Comparison of ENCODE assay signal across 8 cellular contexts in genomic region chr11:63682045-63682915, GRCh38. TPM values are rescaled to one million over a fixed set of nuclear protein-coding genes. Genes with fewer than 3 reads are reported as not detected.
DNase-seq lines count a peak whose midpoint lies in the region; FAIRE-seq and TF ChIP-seq lines count a peak whose summit lies in the region.

No MANE protein-coding gene starts in this region.

- no peak for TF ChIP-seq POLR2A in sigmoid colon (IDR thresholded peaks at IDR 0.05)

- TSS peak; percentile 56 for BruUV-seq in Caco-2 (replicated peaks; lab: Mats Ljungman, UMichigan)

- H4K8ac ChIP-seq in H9 (replicated peaks; ENCODE audit: insufficient read length, low read depth, low read length): no peak overlapping the region

- no peaks in the 10 kb centered on the region for H3K9me3 ChIP-seq in Caco-2
- H3K9me3 ChIP-seq in H9 (ENCODE audit: control insufficient read depth, low read depth, low read length): no peaks in the 10 kb centered on the region
- H3K9me3 ChIP-seq in astrocyte (ENCODE audit: insufficient read depth, low read depth, low read length): no peaks in the 10 kb centered on the region
- no peaks in the 10 kb centered on the region for H3K9me3 ChIP-seq in sigmoid colon

- no peak overlapping the region for H3T11ph ChIP-seq in H9 (ENCODE audit: low read length)

- WGBS in H9 (ENCODE audit: extremely low coverage, insufficient read length, low lambda C conversion rate): no CpG with 5 or more reads among the region's 17 CpGs
- 1 to 2% methylated on average over 17 of the region's 17 CpGs for WGBS in sigmoid colon, 2 donors

- H3K36me3 Mint-ChIP-seq in Caco-2 (ENCODE audit: insufficient read depth, unreplicated experiment): peaks cover 25% of the 10 kb centered on the region
- peaks cover 0 to 4% (median 0%) of the 10 kb centered on the region in 3 experiments; a peak in 4 of 7 replicates for H3K36me3 Mint-ChIP-seq in H9 (ENCODE audit: insufficient read depth in 1 of 3, low read depth in 3 of 3)
- H3K36me3 Mint-ChIP-seq in astrocyte (ENCODE audit: low read depth, unreplicated experiment): no peaks in the 10 kb centered on the region

- H2AK5ac ChIP-seq in H9 (ENCODE audit: insufficient read length, low read length): no peak overlapping the region

- H3K79me2 ChIP-seq in H9 (ENCODE audit: insufficient read depth, low read length) (peaks cover 27% of the 10 kb centered on the region; the same call in 1 of the 2 replicates), astrocyte (ENCODE audit: insufficient read depth, low read length) (peaks cover 49% of the 10 kb centered on the region)

- H4K20me1 ChIP-seq in H9 (ENCODE audit: control insufficient read depth, insufficient read depth, insufficient read length): no peaks in the 10 kb centered on the region
- peaks cover 33% of the 10 kb centered on the region for H4K20me1 ChIP-seq in astrocyte (ENCODE audit: insufficient read depth, low read length)

- H2BK5ac ChIP-seq in H9 (ENCODE audit: insufficient read length, low read length): no peak overlapping the region

- no peak overlapping the region; the same call in 1 of the 2 replicates for H3K14ac ChIP-seq in H9 (ENCODE audit: insufficient read depth, low read length)

- H3K23ac ChIP-seq in H9 (ENCODE audit: insufficient read length, low read depth, low read length): no peak overlapping the region

- no peak overlapping the region for H2BK20ac ChIP-seq in H9 (ENCODE audit: low read depth, low read length, poor library complexity, severe bottlenecking)

- H3K27ac ChIP-seq in H9 (ENCODE audit: insufficient read length, low read depth, low read length): no peak overlapping the region
- H3K27ac ChIP-seq in astrocyte (ENCODE audit: low read depth, low read length): peak overlapping the region; percentile 76
- H3K27ac ChIP-seq in sigmoid colon: peak overlapping the region; percentile 94 to 97 (median 97)

- no peak for FAIRE-seq in astrocyte (lab: Jason Lieb, UNC)

- peaks cover 12% of the 10 kb centered on the region for H3K23me2 ChIP-seq in H9 (ENCODE audit: insufficient read length, low read depth, low read length, poor library complexity, severe bottlenecking)

- H3K9ac ChIP-seq in H9 (ENCODE audit: extremely low read depth, insufficient read length, low read length): peak overlapping the region; percentile 72
- H3K9ac ChIP-seq in astrocyte (ENCODE audit: low read length): peak overlapping the region; percentile 87

- H3K4me2 ChIP-seq in H9 (ENCODE audit: insufficient read depth, insufficient read length, low read length) (peak overlapping the region; percentile 93), astrocyte (ENCODE audit: low read length) (peak overlapping the region; percentile 100)

- no peak overlapping the region for H2BK120ac ChIP-seq in H9 (ENCODE audit: low read depth, low read length, poor library complexity, severe bottlenecking)

- no peak overlapping the region for H3K56ac ChIP-seq in H9 (ENCODE audit: insufficient read length, low read depth, low read length)

- no peak overlapping the region for H4K91ac ChIP-seq in H9 (ENCODE audit: insufficient read length, low read depth, low read length)

- H3K79me1 ChIP-seq in H9 (ENCODE audit: insufficient read depth, low read depth, low read length, poor library complexity, severe bottlenecking): peaks cover 3% of the 10 kb centered on the region

- peak overlapping the region; percentile 91 for H3K4me3 ChIP-seq in Caco-2 (ENCODE audit: low read depth, low read length)
- H3K4me3 ChIP-seq in astrocyte (ENCODE audit: insufficient read depth, low read depth, low read length): peak overlapping the region; percentile 98
- peak overlapping the region; percentile 86 for H3K4me3 ChIP-seq in iPS-11a (ENCODE audit: low read depth, low read length)
- peak overlapping the region; percentile 79 to 98 (median 87) for H3K4me3 ChIP-seq in sigmoid colon

- H4K5ac ChIP-seq in H9 (ENCODE audit: insufficient read length, low read depth, low read length): no peak overlapping the region

- H3K27me3 ChIP-seq in Caco-2 (replicated peaks; ENCODE audit: control insufficient read depth, insufficient read depth, low read length) (no peaks in the 10 kb centered on the region), H9 (ENCODE audit: insufficient read depth, low read length) (no peaks in the 10 kb centered on the region), astrocyte (ENCODE audit: insufficient read depth, low read length) (no peaks in the 10 kb centered on the region), sigmoid colon (no peaks in the 10 kb centered on the region)

- H3K36me3 ChIP-seq in Caco-2 (ENCODE audit: control insufficient read depth, insufficient read depth, low read length) (no peaks in the 10 kb centered on the region), astrocyte (ENCODE audit: insufficient read depth, low read length) (no peaks in the 10 kb centered on the region), sigmoid colon (no peaks in the 10 kb centered on the region)

- H3K27ac Mint-ChIP-seq in Caco-2 (ENCODE audit: unreplicated experiment): peak overlapping the region; percentile 68
- H3K27ac Mint-ChIP-seq in H9: peak overlapping the region; percentile 56 to 95 (median 94)
- peak overlapping the region; percentile 88 for H3K27ac Mint-ChIP-seq in astrocyte (ENCODE audit: unreplicated experiment)

- H3K4me3 Mint-ChIP-seq in Caco-2 (ENCODE audit: unreplicated experiment): peak overlapping the region; percentile 85
- H3K4me3 Mint-ChIP-seq in H9: peak overlapping the region; percentile 80 to 96
- H3K4me3 Mint-ChIP-seq in astrocyte (ENCODE audit: unreplicated experiment): peak overlapping the region; percentile 100

- H3K9me3 Mint-ChIP-seq in Caco-2 (ENCODE audit: unreplicated experiment) (no peaks in the 10 kb centered on the region), H9 (no peaks in the 10 kb centered on the region), astrocyte (ENCODE audit: unreplicated experiment) (no peaks in the 10 kb centered on the region)

- H3K4ac ChIP-seq in H9 (ENCODE audit: low read depth, low read length): no peak overlapping the region

- DNase-seq in Caco-2 (no peak), H9 (peak; percentile 44), NCI-H526 (lab: John Stamatoyannopoulos, UW) (peak; percentile 61 to 74), astrocyte (ENCODE audit: low read depth) (no peak), sigmoid colon (peak; percentile 67)
- DNase-seq in effector CD4-positive, alpha-beta T cell: no peak
- no peak for DNase-seq in activated CD8-positive, alpha-beta memory T cell treated with anti-CD3 and anti-CD28 coated beads for 24 hours

- H3K18ac ChIP-seq in H9 (ENCODE audit: insufficient read length, low read depth, low read length): no peak overlapping the region

- no peak overlapping the region for H2BK15ac ChIP-seq in H9 (ENCODE audit: low read depth, low read length)

- CTCF ChIA-PET in Caco-2 (lab: Charles Lee): interaction anchor here (0.6 to 3.0 kb wide), 6 partner anchors 9 to 602 kb away, joined by 3 to 15 read pairs (median 6); partner anchors contain the start of gene ATL3

- intact Hi-C loops in Caco-2 (cut with micrococcal nuclease; ENCODE audit: unreplicated experiment) (no loop called here), sigmoid colon (cut with DNase I) (no loop called here)

- H3K4me1 Mint-ChIP-seq in Caco-2 (ENCODE audit: low read depth, unreplicated experiment) (peaks cover 12% of the 10 kb centered on the region), H9 (peaks cover 24 to 33% of the 10 kb centered on the region in 2 experiments), astrocyte (ENCODE audit: low read depth, unreplicated experiment) (peaks cover 11% of the 10 kb centered on the region)

- H3K4me1 ChIP-seq in Caco-2 (peaks cover 5% of the 10 kb centered on the region), H9 (ENCODE audit: insufficient read depth, low read length) (peaks cover 3% of the 10 kb centered on the region; the same call in 1 of the 2 replicates), astrocyte (ENCODE audit: insufficient read depth, low read length) (peaks cover 16% of the 10 kb centered on the region), sigmoid colon (peaks cover 0 to 43% (median 36%) of the 10 kb centered on the region in 4 donors)

- POLR2A ChIA-PET in Caco-2 (lab: Charles Lee): interaction anchor here (0.5 to 2.9 kb wide), 8 partner anchors 9 to 1124 kb away, joined by 3 to 32 read pairs (median 4); partner anchors contain the start of genes ATL3 and COX8A

- H2BK12ac ChIP-seq in H9 (ENCODE audit: insufficient read length, low read depth, low read length): no peak overlapping the region

- TF ChIP-seq CTCF in Caco-2 (IDR thresholded peaks at IDR 0.05; ENCODE audit: insufficient read depth in 1 of 2, low read depth in 1 of 2, low read length in 1 of 2, severe bottlenecking in 1 of 2, unreplicated experiment in 1 of 2) (peak; percentile 25 to 27), H9 (conservative IDR thresholded peaks at IDR 0.05) (peak; percentile 51), astrocyte (IDR thresholded peaks at IDR 0.05; ENCODE audit: insufficient read depth, low read depth, low read length) (peak; percentile 24), sigmoid colon (IDR thresholded peaks at IDR 0.05) (no peak)

- H2AFZ ChIP-seq in H9 (ENCODE audit: low read length) (no peak overlapping the region), astrocyte (ENCODE audit: low read depth, low read length) (peak overlapping the region; percentile 76)

- no peak for TF ChIP-seq EP300 in sigmoid colon (IDR thresholded peaks at IDR 0.05)

- H3K27me3 Mint-ChIP-seq in Caco-2 (ENCODE audit: insufficient read depth, unreplicated experiment) (no peaks in the 10 kb centered on the region), H9 (ENCODE audit: low read depth) (no peaks in the 10 kb centered on the region; the same call in 1 of the 2 replicates), astrocyte (ENCODE audit: low read depth, unreplicated experiment) (peaks cover 3% of the 10 kb centered on the region)

RNA-seq across cellular contexts. Expression of gene RTN3, which starts 1.0 kb away (rescaled TPM):
- total RNA-seq in Caco-2 (2022) (162 and 179 TPM in 2 replicates), H9 (2021) (173 TPM in 2 replicates), astrocyte (99.5 and 106 TPM in 2 replicates), sigmoid colon (100 to 1,000 TPM in 1 of 4 donors, 10 to 100 TPM in 3; 61.1 to 105 (median 93.9) TPM)
- polyA plus RNA-seq in sigmoid colon: 10 to 100 TPM; 24.6 to 91.3 (median 25.2) TPM

RNA-seq across cellular contexts. Expression of gene ATL3, which starts 11.1 kb away (rescaled TPM):
- total RNA-seq in Caco-2 (2022) (50.2 and 55.1 TPM in 2 replicates), H9 (2021) (24.0 and 25.4 TPM in 2 replicates), astrocyte (45.2 and 47.9 TPM in 2 replicates), sigmoid colon (100 to 1,000 TPM in 3 of 4 donors, 10 to 100 TPM in 1; 97.8 to 115 (median 102) TPM)
- polyA plus RNA-seq in sigmoid colon: 10 to 100 TPM in 1 of 3 donors, 1 to 10 TPM in 2; 8.4 to 16.3 (median 8.8) TPM

Comparison
In these comparisons a context has a peak if more than half of its experiments do, and no peak if none do; other contexts are left out.
1. DNase-seq: peak in H9 (single experiment), NCI-H526 (2 of 2) and sigmoid colon (single experiment); none in Caco-2 (0 of 2), astrocyte (single experiment), effector CD4-positive, alpha-beta T cell (single experiment) and activated CD8-positive, alpha-beta memory T cell treated with anti-CD3 and anti-CD28 coated beads for 24 hours (single experiment).
2. CTCF ChIP-seq: peak in Caco-2 (2 of 2), H9 (single experiment) and astrocyte (single experiment); none in sigmoid colon (0 of 4).
3. Peak in every context shown above with its lines, with median percentiles within 50 percentile points of each other: H3K4me3 ChIP-seq, H3K27ac Mint-ChIP-seq and H3K4me3 Mint-ChIP-seq.